In the genomic region with DNA sequence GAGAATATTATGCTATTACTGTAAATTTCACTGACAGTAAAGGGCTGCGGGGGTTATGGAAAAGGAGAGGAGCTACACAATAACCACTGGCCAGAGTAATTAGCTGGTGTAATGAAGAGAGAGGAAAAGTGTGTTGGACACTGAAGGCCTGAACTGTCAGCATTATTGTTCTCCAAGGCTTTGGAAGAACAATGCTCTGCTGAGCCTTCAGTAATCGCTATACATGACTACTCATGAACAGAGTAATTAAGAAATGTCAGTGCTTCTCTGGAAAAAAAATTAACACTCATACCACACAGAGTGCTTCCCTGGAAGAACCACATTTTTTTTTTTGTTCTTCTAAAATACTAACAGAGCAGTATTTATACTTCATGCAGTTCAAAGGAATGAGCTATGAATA, we compare ENCODE assay signal across 26 cellular contexts.
DNase-seq lines count a peak whose midpoint lies in the region; ATAC-seq and TF ChIP-seq lines count a peak whose summit lies in the region.
"Had no signal": no experiment of that assay in that cellular context is flagged by ENCODE, and none has a peak within 500 bp of the region (broad histone marks: within the 10 kb centered on the region; RNA-seq: fewer than 3 reads in every experiment).

No MANE protein-coding gene starts in this region.

- ATAC-seq in HG02884 (IDR thresholded peaks at IDR 0.05; ENCODE audit: unreplicated experiment): no peak
- ATAC-seq: GM23338, PC-3, SK-N-SH treated with all-trans-retinoic acid at 6 μM for 48 hours had no signal

- TF ChIP-seq CTCF in neural progenitor cell (IDR thresholded peaks at IDR 0.05): no peak
- no peak for TF ChIP-seq CTCF in osteoblast (IDR thresholded peaks at IDR 0.05; ENCODE audit: extremely low read depth, low read depth, low read length)
- TF ChIP-seq CTCF in GM20000 (IDR thresholded peaks at IDR 0.05; ENCODE audit: extremely low read depth, missing control alignments): no peak

- H3K4me1 Mint-ChIP-seq in neural progenitor cell: peaks cover 23% of the 10 kb centered on the region
- H3K4me1 Mint-ChIP-seq: CD14-positive monocyte; CD8-positive, alpha-beta memory T cell had no signal

- H3K9me3 ChIP-seq in neural progenitor cell (ENCODE audit: low read depth): no peaks in the 10 kb centered on the region
- H3K9me3 ChIP-seq in osteoblast (ENCODE audit: low read depth, low read length): no peaks in the 10 kb centered on the region
- H3K9me3 ChIP-seq: BE2C, MG63 had no signal

- H3K27ac Mint-ChIP-seq in neural progenitor cell: peak overlapping the region; percentile 68
- H3K27ac Mint-ChIP-seq: CD14-positive monocyte; CD8-positive, alpha-beta memory T cell; GM23338; H9 had no signal

- peak; percentile 25 for DNase-seq in COLO829 (ENCODE audit: low spot score)
- peak; percentile 73 for DNase-seq in NCI-H69 (lab: John Stamatoyannopoulos, UW)
- peak; percentile 34 for DNase-seq in foreskin melanocyte
- peak; percentile 70 for DNase-seq in neural progenitor cell (ENCODE audit: low spot score)
- no peak for DNase-seq in EL
- DNase-seq in osteoblast (ENCODE audit: insufficient read length, low spot score, missing footprints): no peak
- no peak for DNase-seq in GM20000 (ENCODE audit: low spot score)
- DNase-seq: 8988T; ACHN; BE2C; CD8-positive, alpha-beta memory T cell; DMS153; H9; IMR-90; KG1; MG63; NCI-H1105 treated with DMSO at 0.1 percent for 48 hours; NCI-H1694; NCI-H2029 treated with DMSO at 0.1 percent for 48 hours; NCI-H226; NCI-H510A; PC-3 had no signal

- H2AFZ ChIP-seq in neural progenitor cell (replicated peaks): no peak overlapping the region
- H2AFZ ChIP-seq in osteoblast (ENCODE audit: low read length): no peak overlapping the region
- H2AFZ ChIP-seq: GM23338 had no signal

- no peak overlapping the region for H3K9ac ChIP-seq in neural progenitor cell

- H3K27me3 ChIP-seq in neural progenitor cell: no peaks in the 10 kb centered on the region
- no peaks in the 10 kb centered on the region for H3K27me3 ChIP-seq in osteoblast (ENCODE audit: insufficient read depth, low read length)
- H3K27me3 ChIP-seq: BE2C, MG63 had no signal

- peaks cover 13% of the 10 kb centered on the region for H3K36me3 Mint-ChIP-seq in neural progenitor cell
- H3K36me3 Mint-ChIP-seq: CD14-positive monocyte; CD8-positive, alpha-beta memory T cell had no signal

- H3K4me3 ChIP-seq in neural progenitor cell (no peak overlapping the region), osteoblast (ENCODE audit: insufficient read depth, low read length) (no peak overlapping the region)
- H3K4me3 ChIP-seq: GM23338, MG63 had no signal

- H3K4me1 ChIP-seq in neural progenitor cell (peaks cover 27% of the 10 kb centered on the region), osteoblast (ENCODE audit: insufficient read depth, low read length) (no peaks in the 10 kb centered on the region)
- H3K4me1 ChIP-seq: BE2C had no signal

- H3F3A ChIP-seq in neural progenitor cell (ENCODE audit: low read depth): peaks cover 4% of the 10 kb centered on the region

- peaks cover 15% of the 10 kb centered on the region for H3K9me3 Mint-ChIP-seq in neural progenitor cell
- H3K9me3 Mint-ChIP-seq: CD14-positive monocyte, GM23338, H9 had no signal

- H4K20me1 ChIP-seq in neural progenitor cell (ENCODE audit: low read depth) (no peaks in the 10 kb centered on the region), osteoblast (ENCODE audit: insufficient read depth, low read length) (no peaks in the 10 kb centered on the region)

- H3K4me3 Mint-ChIP-seq in neural progenitor cell: no peak overlapping the region
- H3K4me3 Mint-ChIP-seq: CD14-positive monocyte; CD8-positive, alpha-beta memory T cell; GM23338; H9 had no signal

- no peaks in the 10 kb centered on the region for H3K27me3 Mint-ChIP-seq in neural progenitor cell (ENCODE audit: insufficient read depth, low read depth)
- H3K27me3 Mint-ChIP-seq: CD8-positive, alpha-beta memory T cell had no signal

- H3K27ac ChIP-seq in neural progenitor cell (peak overlapping the region; percentile 39), osteoblast (ENCODE audit: low read depth, low read length) (no peak overlapping the region)

- H3K36me3 ChIP-seq in neural progenitor cell: no peaks in the 10 kb centered on the region
- no peaks in the 10 kb centered on the region for H3K36me3 ChIP-seq in osteoblast (ENCODE audit: insufficient read depth, low read length)
- H3K36me3 ChIP-seq: BE2C, MG63 had no signal

- no peaks in the 10 kb centered on the region for H3K79me2 ChIP-seq in neural progenitor cell (ENCODE audit: low read depth)
- H3K79me2 ChIP-seq in osteoblast (ENCODE audit: insufficient read depth, low read length): no peaks in the 10 kb centered on the region

- H3K4me2 ChIP-seq in neural progenitor cell: peak overlapping the region; percentile 52
- H3K4me2 ChIP-seq in osteoblast (ENCODE audit: insufficient read depth, low read length): no peak overlapping the region
- H3K4me2 ChIP-seq: GM23338 had no signal

Comparison
In these comparisons a context has a peak if more than half of its experiments do, and no peak if none do; other contexts are left out.
1. DNase-seq: peak in COLO829 (single experiment), NCI-H69 (single experiment), foreskin melanocyte (single experiment) and neural progenitor cell (single experiment); none in EL (single experiment), osteoblast (single experiment) and GM20000 (single experiment).